8 cellular contexts compared by ENCODE assay signal in the genomic region with DNA sequence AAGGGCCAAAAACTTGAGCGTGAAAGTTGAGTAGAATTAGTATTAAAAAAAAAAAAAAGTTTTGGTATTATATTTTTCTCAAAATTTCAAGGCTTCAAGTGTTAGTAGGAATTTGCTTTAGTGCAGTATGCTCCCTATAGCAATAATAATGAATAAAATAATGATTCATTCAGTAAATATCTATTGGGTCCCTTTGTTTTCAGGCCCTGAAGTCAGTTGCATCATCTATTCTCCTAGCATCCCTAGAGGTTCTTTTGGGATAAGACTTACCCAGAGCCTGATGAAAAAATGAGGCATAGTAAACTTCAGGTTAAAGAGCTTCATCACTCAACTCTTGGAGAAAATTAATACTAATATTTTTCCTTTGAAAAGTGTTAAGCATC. TPM values are rescaled to one million over a fixed set of nuclear protein-coding genes. Genes with fewer than 3 reads are reported as not detected.
DNase-seq lines count a peak whose midpoint lies in the region; ATAC-seq and TF ChIP-seq lines count a peak whose summit lies in the region.

No MANE protein-coding gene starts in this region.

- peaks cover 12% of the 10 kb centered on the region for H3K4me1 ChIP-seq in HUES48 (ENCODE audit: control insufficient read depth, insufficient read depth, low read length)
- H3K4me1 ChIP-seq in breast epithelium = peaks cover 4 to 6% of the 10 kb centered on the region in 2 donors
- peaks cover 18% of the 10 kb centered on the region in 2 donors for H3K4me1 ChIP-seq in mucosa of rectum (ENCODE audit: control insufficient read depth in 2 of 2, insufficient read depth in 2 of 2, low read length in 2 of 2)
- H3K4me1 ChIP-seq in adrenal gland (replicated peaks in 1 of 2) = peaks cover 14 to 24% of the 10 kb centered on the region in 2 donors

- H3K27ac ChIP-seq in HUES48 (ENCODE audit: low read depth, low read length) (no peak overlapping the region), breast epithelium (peak overlapping the region in 1 of 2 donors; percentile 76), mucosa of rectum (ENCODE audit: low read depth in 2 of 2, low read length in 2 of 2) (no peak overlapping the region), adrenal gland (peak overlapping the region in 1 of 5 donors; percentile 77)

- TF ChIP-seq CTCF in breast epithelium (IDR thresholded peaks at IDR 0.05) (no peak), adrenal gland (IDR thresholded peaks at IDR 0.05) (no peak)

- no peaks in the 10 kb centered on the region for H3K36me3 ChIP-seq in HUES48 (ENCODE audit: control insufficient read depth, insufficient read depth, low read length)
- H3K36me3 ChIP-seq in breast epithelium = no peaks in the 10 kb centered on the region
- no peaks in the 10 kb centered on the region for H3K36me3 ChIP-seq in mucosa of rectum (ENCODE audit: control insufficient read depth in 2 of 2, insufficient read depth in 2 of 2, low read length in 2 of 2)
- no peaks in the 10 kb centered on the region for H3K36me3 ChIP-seq in adrenal gland (replicated peaks in 1 of 2)

- peak; percentile 58 for DNase-seq in AG08396 (ENCODE audit: low spot score)
- no peak for DNase-seq in breast epithelium (ENCODE audit: low spot score in 2 of 2)
- DNase-seq in adrenal gland = no peak
- DNase-seq in NCI-H748 (lab: John Stamatoyannopoulos, UW; ENCODE audit: unreplicated experiment) = no peak

- TF ChIP-seq POLR2A in breast epithelium (IDR thresholded peaks at IDR 0.05) (no peak), adrenal gland (IDR thresholded peaks at IDR 0.05) (no peak)

- H3K4me3 ChIP-seq in HUES48 (ENCODE audit: low read depth, low read length) (peak overlapping the region; percentile 81), breast epithelium (peak overlapping the region; percentile 71 to 96 (median 75)), mucosa of rectum (ENCODE audit: low read length in 2 of 2) (peak overlapping the region; percentile 83 to 85), adrenal gland (peak overlapping the region in 2 of 4 donors; percentile 61 to 77)

- ATAC-seq in HG03378 (IDR thresholded peaks at IDR 0.05; ENCODE audit: unreplicated experiment) = no peak
- ATAC-seq in HG03097 (IDR thresholded peaks at IDR 0.05; ENCODE audit: low FRiP score, unreplicated experiment) = no peak

- H3K9ac ChIP-seq in HUES48 (ENCODE audit: low read depth, low read length) (peak overlapping the region; percentile 6; the same call in 1 of the 2 replicates), mucosa of rectum (ENCODE audit: low read depth in 1 of 2, low read length in 2 of 2) (peak overlapping the region in 1 of 2 donors; percentile 66)

- 0 to 23% (median 7%) methylated on average over 1 of the region's 1 CpG for WGBS in adrenal gland, 4 donors

- no peaks in the 10 kb centered on the region for H3K9me3 ChIP-seq in HUES48 (ENCODE audit: control insufficient read depth, insufficient read depth, low read length)
- H3K9me3 ChIP-seq in breast epithelium = no peaks in the 10 kb centered on the region
- H3K9me3 ChIP-seq in mucosa of rectum (ENCODE audit: control insufficient read depth in 2 of 2, low read length in 2 of 2) = no peaks in the 10 kb centered on the region
- H3K9me3 ChIP-seq in adrenal gland (replicated peaks in 1 of 3) = no peaks in the 10 kb centered on the region

- intact Hi-C loops in breast epithelium (cut with DNase I; ENCODE audit: low total_unique reads) (loop anchor here (10.0 kb wide), 1 partner anchor 90 kb away; no protein-coding TSS in a partner anchor), adrenal gland (cut with DNase I) (no loop called here)

- H3K27me3 ChIP-seq in HUES48 (ENCODE audit: control insufficient read depth, insufficient read depth, low read length) (peaks cover 18% of the 10 kb centered on the region), breast epithelium (no peaks in the 10 kb centered on the region), mucosa of rectum (ENCODE audit: control insufficient read depth in 2 of 2, insufficient read depth in 2 of 2, low read length in 2 of 2) (no peaks in the 10 kb centered on the region), adrenal gland (no peaks in the 10 kb centered on the region)

RNA-seq across cellular contexts. Expression of a gene that starts 1.1 kb away (rescaled TPM):
- total RNA-seq in breast epithelium = 10 to 100 TPM; 27.4 to 53.0 (median 31.1) TPM
- 10 to 100 TPM; 17.2 to 29.4 (median 24.0) TPM for total RNA-seq in adrenal gland
- 10 to 100 TPM; 18.0 to 37.3 (median 23.6) TPM for polyA plus RNA-seq in adrenal gland

RNA-seq across cellular contexts. Expression of a gene that starts 20.3 kb away (rescaled TPM):
- total RNA-seq in breast epithelium = 10 to 100 TPM; 20.3 to 31.0 (median 22.9) TPM
- 10 to 100 TPM; 10.3 to 30.9 (median 24.9) TPM for total RNA-seq in adrenal gland
- 10 to 100 TPM in 1 of 3 donors, 1 to 10 TPM in 2; 3.8 to 20.7 (median 5.7) TPM for polyA plus RNA-seq in adrenal gland

RNA-seq across cellular contexts. Expression of a gene that starts 51.5 kb away (rescaled TPM):
- total RNA-seq in breast epithelium (10 to 100 TPM in 1 of 3 donors, 1 to 10 TPM in 2; 8.9 to 11.8 (median 9.1) TPM), adrenal gland (1 to 10 TPM; 1.5 to 6.6 (median 4.4) TPM)
- polyA plus RNA-seq in adrenal gland = 1 to 10 TPM; 2.5 to 4.4 (median 3.8) TPM
